Comparison of ENCODE assay signal across 8 cellular contexts in the genomic region with DNA sequence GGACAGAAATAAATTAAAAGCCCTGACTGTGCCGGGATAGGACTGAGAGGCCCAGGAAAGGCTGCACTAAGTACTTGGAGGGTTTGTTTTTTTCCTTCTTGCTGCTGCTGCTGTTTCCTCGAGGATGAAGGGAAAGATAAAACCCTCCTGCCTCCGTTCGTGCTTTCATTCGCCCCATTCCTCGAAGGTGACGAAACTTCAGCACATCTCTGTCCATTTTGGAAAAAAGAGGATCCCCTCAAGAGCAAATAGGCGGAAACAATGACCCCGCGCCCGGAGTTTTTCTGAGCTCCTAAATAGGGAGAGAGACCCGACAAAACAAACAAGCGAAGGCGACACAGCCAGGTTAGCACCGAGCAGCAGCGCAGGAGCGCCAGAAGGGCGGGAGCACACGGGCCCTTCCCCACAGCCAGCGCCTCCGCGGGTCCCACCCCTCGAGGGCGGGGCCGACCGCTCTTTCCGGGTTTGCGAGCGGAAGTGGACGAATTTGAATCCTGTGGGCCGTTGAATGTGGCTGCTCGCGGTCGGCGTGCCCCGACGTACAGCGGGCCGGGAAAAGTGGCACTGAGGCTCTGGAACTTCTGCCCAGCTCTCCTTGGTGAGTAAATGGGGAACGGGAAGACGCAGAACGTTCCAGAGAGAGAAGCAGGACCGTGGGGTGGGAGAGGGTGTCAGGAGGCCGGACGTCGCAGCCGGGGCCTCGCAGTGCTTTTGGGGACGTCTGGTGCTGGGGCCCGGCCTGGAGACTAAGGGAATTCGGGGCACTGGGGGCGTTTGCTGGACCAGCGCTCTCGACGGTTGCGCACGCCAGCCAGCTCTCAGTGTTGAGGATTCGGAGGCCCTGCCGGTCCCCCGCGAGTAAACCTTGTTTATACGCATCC. TPM values are rescaled to one million over a fixed set of nuclear protein-coding genes. Genes with fewer than 3 reads are reported as not detected.
DNase-seq lines count a peak whose midpoint lies in the region; ATAC-seq, FAIRE-seq and TF ChIP-seq lines count a peak whose summit lies in the region.

A gene with protein sequence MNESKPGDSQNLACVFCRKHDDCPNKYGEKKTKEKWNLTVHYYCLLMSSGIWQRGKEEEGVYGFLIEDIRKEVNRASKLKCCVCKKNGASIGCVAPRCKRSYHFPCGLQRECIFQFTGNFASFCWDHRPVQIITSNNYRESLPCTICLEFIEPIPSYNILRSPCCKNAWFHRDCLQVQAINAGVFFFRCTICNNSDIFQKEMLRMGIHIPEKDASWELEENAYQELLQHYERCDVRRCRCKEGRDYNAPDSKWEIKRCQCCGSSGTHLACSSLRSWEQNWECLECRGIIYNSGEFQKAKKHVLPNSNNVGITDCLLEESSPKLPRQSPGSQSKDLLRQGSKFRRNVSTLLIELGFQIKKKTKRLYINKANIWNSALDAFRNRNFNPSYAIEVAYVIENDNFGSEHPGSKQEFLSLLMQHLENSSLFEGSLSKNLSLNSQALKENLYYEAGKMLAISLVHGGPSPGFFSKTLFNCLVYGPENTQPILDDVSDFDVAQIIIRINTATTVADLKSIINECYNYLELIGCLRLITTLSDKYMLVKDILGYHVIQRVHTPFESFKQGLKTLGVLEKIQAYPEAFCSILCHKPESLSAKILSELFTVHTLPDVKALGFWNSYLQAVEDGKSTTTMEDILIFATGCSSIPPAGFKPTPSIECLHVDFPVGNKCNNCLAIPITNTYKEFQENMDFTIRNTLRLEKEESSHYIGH (plus strand): TSS at position 484 of the 881 bp plus-strand sequence. CDS start 21,922 bp downstream, outside the sequence.

- H3K4me1 ChIP-seq in breast epithelium (no peaks in the 10 kb centered on the region), iPS-20b (ENCODE audit: insufficient read depth, low read length) (peaks cover 12% of the 10 kb centered on the region), small intestine (ENCODE audit: control insufficient read depth in 2 of 2, insufficient read depth in 1 of 2, low read depth in 1 of 2, low read length in 1 of 2) (no peaks in the 10 kb centered on the region)

- peak; percentile 99 for ATAC-seq in GM18858 (IDR thresholded peaks at IDR 0.05; ENCODE audit: unreplicated experiment)
- peak; percentile 97 for ATAC-seq in HG03066 (IDR thresholded peaks at IDR 0.05; ENCODE audit: low read depth, unreplicated experiment)

- H3K27me3 ChIP-seq in breast epithelium = no peaks in the 10 kb centered on the region
- no peaks in the 10 kb centered on the region for H3K27me3 ChIP-seq in iPS-20b (ENCODE audit: insufficient read depth, low read length)
- no peaks in the 10 kb centered on the region for H3K27me3 ChIP-seq in small intestine (ENCODE audit: control insufficient read depth in 2 of 2, insufficient read depth in 2 of 2, low read length in 2 of 2)

- FAIRE-seq in small intestine (lab: Jason Lieb, UNC) = no peak

- TF ChIP-seq CTCF in VCaP (conservative IDR thresholded peaks at IDR 0.05) (no peak), breast epithelium (IDR thresholded peaks at IDR 0.05) (no peak)

- H3K36me3 ChIP-seq in breast epithelium (no peaks in the 10 kb centered on the region), iPS-20b (ENCODE audit: insufficient read depth, low read depth, low read length) (peaks cover 9% of the 10 kb centered on the region; the same call in 1 of the 2 replicates), small intestine (ENCODE audit: control insufficient read depth in 2 of 2, insufficient read depth in 2 of 2, low read length in 2 of 2) (no peaks in the 10 kb centered on the region)

- intact Hi-C loops in breast epithelium (cut with DNase I; ENCODE audit: low total_unique reads) = no loop called here

- H3K9me3 ChIP-seq in breast epithelium (no peaks in the 10 kb centered on the region), iPS-20b (ENCODE audit: insufficient read depth, low read depth, low read length) (no peaks in the 10 kb centered on the region), small intestine (ENCODE audit: control insufficient read depth, low read depth) (no peaks in the 10 kb centered on the region)

- WGBS in small intestine, 3 donors = 1% methylated on average over 51 to 62 of the region's 62 CpGs

- H3K27ac ChIP-seq in VCaP (peak within 1 kb of the TSS; percentile 93), breast epithelium (peak within 1 kb of the TSS; percentile 75 to 87), iPS-20b (ENCODE audit: low read length) (peak within 1 kb of the TSS; percentile 64), small intestine (ENCODE audit: low read depth in 1 of 2, low read length in 1 of 2) (peak within 1 kb of the TSS; percentile 93 to 94)

- DNase-seq in A172 (ENCODE audit: low spot score) (peak; percentile 68), NCI-H2107 treated with DMSO at 0.1 percent for 48 hours (lab: John Stamatoyannopoulos, UW; ENCODE audit: unreplicated experiment) (peak; percentile 82), breast epithelium (ENCODE audit: low spot score in 2 of 2) (peak; percentile 78 to 79), small intestine (peak; percentile 93)

- TF ChIP-seq POLR2A in breast epithelium (IDR thresholded peaks at IDR 0.05) = peak; percentile 64

- peak within 1 kb of the TSS; percentile 75 to 89 (median 79) for H3K4me3 ChIP-seq in breast epithelium
- H3K4me3 ChIP-seq in iPS-20b (ENCODE audit: low read length) = peak within 1 kb of the TSS; percentile 94
- peak within 1 kb of the TSS; percentile 84 to 99 for H3K4me3 ChIP-seq in small intestine (ENCODE audit: low read depth in 1 of 2, low read length in 2 of 2)

- H3K9ac ChIP-seq in iPS-20b (ENCODE audit: low read depth, low read length) = peak within 1 kb of the TSS; percentile 94

RNA-seq across cellular contexts. Expression of the gene that starts here (rescaled TPM):
- 18.9 and 43.8 TPM in 2 replicates for total RNA-seq in A172 (2014; rRNA removed; shearing (Covaris generic))
- total RNA-seq in breast epithelium = 10 to 100 TPM; 12.3 to 22.2 (median 12.5) TPM
- 1 to 10 TPM; 2.2 to 4.9 (median 2.2) TPM for polyA plus RNA-seq in small intestine

Comparison
In these comparisons a context has a peak if more than half of its experiments do, and no peak if none do; other contexts are left out.
1. Peak in every context shown above with its lines: DNase-seq, ATAC-seq, H3K4me3 ChIP-seq and H3K27ac ChIP-seq.